In the genomic region with DNA sequence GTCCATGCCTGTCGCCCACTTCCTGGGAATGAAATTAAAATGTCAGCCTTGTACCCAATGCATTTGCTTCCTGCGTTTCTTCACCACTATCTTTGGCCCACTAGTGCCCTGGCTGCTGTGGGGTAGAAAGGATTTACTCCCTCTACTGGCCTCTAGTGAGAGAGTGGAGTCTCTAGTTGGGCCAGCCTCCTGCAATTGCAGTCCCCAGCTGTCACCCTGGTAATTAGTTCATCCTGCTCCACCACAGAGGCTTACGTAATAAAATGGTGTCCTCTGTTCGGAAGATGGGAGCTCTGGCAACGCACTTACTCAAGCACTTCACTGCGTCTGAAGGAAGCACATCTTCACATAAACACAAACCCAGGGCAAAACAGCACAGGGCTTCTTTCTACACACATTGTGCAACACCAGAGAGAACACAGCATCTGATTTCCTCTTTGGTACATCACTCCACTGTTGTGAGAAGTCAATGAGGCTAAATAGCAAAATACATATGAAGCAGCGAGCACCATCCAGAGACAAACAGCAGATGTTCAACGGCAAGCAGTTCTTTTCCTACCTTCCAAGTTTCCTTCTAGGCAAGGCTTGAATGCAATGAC, we compare ENCODE assay signal across 14 cellular contexts.
A peak's percentile ranks its signal among the peaks of the same experiment; 100 is the strongest.
DNase-seq lines count a peak whose midpoint lies in the region; TF ChIP-seq lines count a peak whose summit lies in the region.
"Had no signal": no experiment of that assay in that cellular context is flagged by ENCODE, and none has a peak within 500 bp of the region (broad histone marks: within the 10 kb centered on the region; RNA-seq: fewer than 3 reads in every experiment).

No MANE protein-coding gene starts in this region.

- no peak overlapping the region for H3K4me3 Mint-ChIP-seq in MCF 10A (ENCODE audit: unreplicated experiment)
- H3K4me3 Mint-ChIP-seq in type B pancreatic cell: no peak overlapping the region
- no peak overlapping the region for H3K4me3 Mint-ChIP-seq in T-helper 2 cell treated with Interferon-gamma antibody and Interleukin-4, amounts not matched to agents 5 μg/mL and 100 μg/mL, for 36 hours
- H3K4me3 Mint-ChIP-seq: activated CD8-positive, alpha-beta T cell treated with anti-CD3 and anti-CD28 coated beads, Interleukin-2, amount 10 ng/mL, durations not matched to agents 7 days and 5 days had no signal

- H3K27me3 ChIP-seq in mammary epithelial cell (ENCODE audit: insufficient read depth, low read length) (no peaks in the 10 kb centered on the region), WERI-Rb-1 (ENCODE audit: insufficient read depth, low read depth, severe bottlenecking) (no peaks in the 10 kb centered on the region)
- H3K27me3 ChIP-seq: esophagus muscularis mucosa, stomach had no signal

- no peaks in the 10 kb centered on the region for H4K20me1 ChIP-seq in mammary epithelial cell (ENCODE audit: insufficient read depth, low read length)

- H3K36me3 Mint-ChIP-seq in MCF 10A (ENCODE audit: insufficient read depth, unreplicated experiment) (no peaks in the 10 kb centered on the region), type B pancreatic cell (no peaks in the 10 kb centered on the region)
- H3K36me3 Mint-ChIP-seq in T-helper 2 cell treated with Interferon-gamma antibody and Interleukin-4, amounts not matched to agents 5 μg/mL and 100 μg/mL, for 36 hours (ENCODE audit: low read depth): no peaks in the 10 kb centered on the region

- dilution Hi-C loops in mammary epithelial cell (cut with HindIII; ENCODE audit: low sequenced_read_pairs): no loop called here

- no peak overlapping the region for H3K9ac ChIP-seq in mammary epithelial cell (ENCODE audit: insufficient read depth, low read length)

- BruUV-seq in MCF 10A (replicated peaks; lab: Mats Ljungman, UMichigan): no TSS peak
- no TSS peak for BruUV-seq in mammary epithelial cell (replicated peaks; lab: Mats Ljungman, UMichigan)

- H3K4me1 Mint-ChIP-seq in MCF 10A (ENCODE audit: insufficient read depth, unreplicated experiment) (no peaks in the 10 kb centered on the region), type B pancreatic cell (ENCODE audit: unreplicated experiment) (peaks cover 21% of the 10 kb centered on the region)
- no peaks in the 10 kb centered on the region for H3K4me1 Mint-ChIP-seq in T-helper 2 cell treated with Interferon-gamma antibody and Interleukin-4, amounts not matched to agents 5 μg/mL and 100 μg/mL, for 36 hours (ENCODE audit: low read depth)

- H3K27me3 Mint-ChIP-seq in MCF 10A (ENCODE audit: insufficient read depth, unreplicated experiment) (no peaks in the 10 kb centered on the region), type B pancreatic cell (no peaks in the 10 kb centered on the region)
- no peaks in the 10 kb centered on the region for H3K27me3 Mint-ChIP-seq in T-helper 2 cell treated with Interferon-gamma antibody and Interleukin-4, amounts not matched to agents 5 μg/mL and 100 μg/mL, for 36 hours (ENCODE audit: low read depth)

- DNase-seq in MCF 10A (ENCODE audit: unreplicated experiment): peak; percentile 27
- no peak for DNase-seq in mammary epithelial cell
- DNase-seq in NCI-H524 (lab: John Stamatoyannopoulos, UW): peak; percentile 87 to 94
- peak; percentile 54 for DNase-seq in WERI-Rb-1
- no peak for DNase-seq in type B pancreatic cell (ENCODE audit: extremely low spot score, unreplicated experiment)
- DNase-seq in coronary artery (ENCODE audit: low spot score): no peak
- no peak for DNase-seq in T-helper 2 cell treated with Interferon-gamma antibody and Interleukin-4, amounts not matched to agents 5 μg/mL and 100 μg/mL, for 36 hours (ENCODE audit: low spot score)
- no peak for DNase-seq in posterior vena cava (ENCODE audit: low spot score)
- DNase-seq: activated CD8-positive, alpha-beta T cell treated with anti-CD3 and anti-CD28 coated beads, Interleukin-2, amount 10 ng/mL, durations not matched to agents 7 days and 5 days; anterior cingulate cortex; NCI-H774; stimulated activated CD4-positive, alpha-beta T cell treated with anti-CD3 and anti-CD28 coated beads, Interleukin-15, amount 100 ng/mL, for 24 hours; stomach had no signal

- CTCF ChIA-PET in MCF 10A (lab: Yijun Ruan, JAX) (no interaction called here), mammary epithelial cell (lab: Charles Lee; ENCODE audit: low non-redundant PET) (no interaction called here)

- POLR2A ChIA-PET in MCF 10A (lab: Yijun Ruan, JAX): no interaction called here

- H3K9me3 ChIP-seq in mammary epithelial cell (replicated peaks; ENCODE audit: insufficient read depth, low read length) (no peaks in the 10 kb centered on the region), WERI-Rb-1 (ENCODE audit: severe bottlenecking) (peaks cover 3% of the 10 kb centered on the region)
- H3K9me3 ChIP-seq: esophagus muscularis mucosa, stomach had no signal

- H3K27ac Mint-ChIP-seq in MCF 10A (ENCODE audit: low read depth, unreplicated experiment) (no peak overlapping the region), type B pancreatic cell (no peak overlapping the region)
- no peak overlapping the region for H3K27ac Mint-ChIP-seq in T-helper 2 cell treated with Interferon-gamma antibody and Interleukin-4, amounts not matched to agents 5 μg/mL and 100 μg/mL, for 36 hours
- H3K27ac Mint-ChIP-seq: activated CD8-positive, alpha-beta T cell treated with anti-CD3 and anti-CD28 coated beads, Interleukin-2, amount 10 ng/mL, durations not matched to agents 7 days and 5 days had no signal

- H3K4me3 ChIP-seq in mammary epithelial cell (replicated peaks in 1 of 3; ENCODE audit: insufficient read depth in 1 of 3, low read depth in 2 of 3, low read length in 3 of 3) (no peak overlapping the region), WERI-Rb-1 (ENCODE audit: low read depth, low read length) (no peak overlapping the region), coronary artery (no peak overlapping the region)
- H3K4me3 ChIP-seq: esophagus muscularis mucosa, stomach had no signal

- intact Hi-C loops in MCF 10A (cut with micrococcal nuclease): no loop called here
- intact Hi-C loops in mammary epithelial cell (cut with micrococcal nuclease): loop anchor here (10.0 kb wide), 3 partner anchors 202 to 622 kb away; no protein-coding TSS in a partner anchor
- intact Hi-C loops in posterior vena cava (cut with DNase I): no loop called here

- in situ Hi-C loops in mammary epithelial cell (cut with MboI; ENCODE audit: low sequenced_read_pairs in 2 of 2): no loop called here

- H3K4me1 ChIP-seq in mammary epithelial cell (ENCODE audit: insufficient read depth, low read length): no peaks in the 10 kb centered on the region
- H3K4me1 ChIP-seq: esophagus muscularis mucosa, stomach had no signal

- WGBS in mammary epithelial cell (ENCODE audit: low coverage, missing lambda C conversion rate): 70% methylated on average over 8 of the region's 8 CpGs

- H3K9me3 Mint-ChIP-seq in MCF 10A (ENCODE audit: unreplicated experiment): no peaks in the 10 kb centered on the region
- H3K9me3 Mint-ChIP-seq in type B pancreatic cell: no peaks in the 10 kb centered on the region
- H3K9me3 Mint-ChIP-seq in T-helper 2 cell treated with Interferon-gamma antibody and Interleukin-4, amounts not matched to agents 5 μg/mL and 100 μg/mL, for 36 hours: no peaks in the 10 kb centered on the region

- H2AFZ ChIP-seq in mammary epithelial cell (ENCODE audit: low read depth, low read length): no peak overlapping the region

- H3K4me2 ChIP-seq in mammary epithelial cell (ENCODE audit: insufficient read depth, low read depth, low read length): no peak overlapping the region

- H3K36me3 ChIP-seq in mammary epithelial cell (ENCODE audit: insufficient read depth, low read length) (no peaks in the 10 kb centered on the region), WERI-Rb-1 (no peaks in the 10 kb centered on the region)
- H3K36me3 ChIP-seq: esophagus muscularis mucosa, stomach had no signal

- H3K27ac ChIP-seq in mammary epithelial cell (ENCODE audit: insufficient read depth, low read depth, low read length) (no peak overlapping the region), WERI-Rb-1 (no peak overlapping the region), coronary artery (no peak overlapping the region)
- H3K27ac ChIP-seq: esophagus muscularis mucosa, stomach had no signal

- no peaks in the 10 kb centered on the region for H3K79me2 ChIP-seq in mammary epithelial cell (ENCODE audit: insufficient read depth, low read length)

- no peak for TF ChIP-seq CTCF in MCF 10A (IDR thresholded peaks at IDR 0.05; ENCODE audit: unreplicated experiment)
- TF ChIP-seq CTCF in mammary epithelial cell (conservative IDR thresholded peaks at IDR 0.05 in 1 of 2, IDR thresholded peaks at IDR 0.05 in 1 of 2; ENCODE audit: extremely low read depth in 1 of 2, insufficient read depth in 1 of 2, low read depth in 1 of 2, low read length in 2 of 2): peak in 1 of 2 donors; percentile 30
- TF ChIP-seq CTCF in WERI-Rb-1 (IDR thresholded peaks at IDR 0.05; ENCODE audit: low read depth, low read length): peak; percentile 59
- TF ChIP-seq CTCF in type B pancreatic cell (conservative IDR thresholded peaks at IDR 0.05): peak; percentile 29
- TF ChIP-seq CTCF in coronary artery (IDR thresholded peaks at IDR 0.05): no peak

Comparison
In these comparisons a context has a peak if more than half of its experiments do, and no peak if none do; other contexts are left out.
1. DNase-seq: peak in MCF 10A (single experiment), NCI-H524 (2 of 2) and WERI-Rb-1 (single experiment); none in mammary epithelial cell (single experiment), type B pancreatic cell (single experiment), coronary artery (single experiment), T-helper 2 cell treated with Interferon-gamma antibody and Interleukin-4, amounts not matched to agents 5 μg/mL and 100 μg/mL, for 36 hours (single experiment) and posterior vena cava (single experiment).
2. CTCF ChIP-seq: peak in WERI-Rb-1 (single experiment) and type B pancreatic cell (single experiment); none in MCF 10A (single experiment) and coronary artery (single experiment).